35 cellular contexts compared by ENCODE assay signal in the genomic region with DNA sequence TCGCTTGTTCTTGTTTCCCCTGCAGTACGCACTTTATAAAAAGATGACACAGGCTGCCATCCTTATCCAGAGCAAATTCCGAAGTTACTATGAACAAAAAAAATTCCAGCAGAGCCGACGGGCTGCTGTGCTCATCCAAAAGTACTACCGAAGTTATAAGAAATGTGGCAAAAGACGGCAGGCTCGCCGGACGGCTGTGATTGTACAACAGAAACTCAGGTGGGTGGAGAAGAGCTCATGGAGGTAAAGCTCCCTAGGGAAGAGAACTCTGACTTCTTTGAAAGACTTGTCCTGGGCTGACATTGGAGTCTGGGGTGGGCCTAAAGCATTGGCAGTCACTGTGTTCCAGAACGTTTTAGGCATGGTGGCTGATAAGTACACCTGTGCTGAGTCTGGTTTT.
"Had no signal": no experiment of that assay in that cellular context is flagged by ENCODE, and none has a peak within 500 bp of the region (broad histone marks: within the 10 kb centered on the region; RNA-seq: fewer than 3 reads in every experiment).

No MANE protein-coding gene starts in this region.

- H3K27ac Mint-ChIP-seq: activated B cell treated with CpG ODN at 0.5 μM for 24 hours; activated CD4-positive, alpha-beta memory T cell treated with anti-CD3 and anti-CD28 coated beads for 36 hours; activated CD4-positive, alpha-beta T cell treated with anti-CD3 and anti-CD28 coated beads, Interleukin-2, amount 10 ng/mL, durations not matched to agents 24 days and 14 days; activated CD8-positive, alpha-beta T cell treated with anti-CD3 and anti-CD28 coated beads for 36 hours; activated naive CD4-positive, alpha-beta T cell treated with anti-CD3 and anti-CD28 coated beads, Interleukin-2, amount 10 ng/mL, durations not matched to agents 7 days and 5 days; activated naive CD4-positive, alpha-beta T cell treated with anti-CD3 and anti-CD28 coated beads, Interleukin-2, amount 50 U/mL, for 24 hours; activated naive CD8-positive, alpha-beta T cell; activated naive CD8-positive, alpha-beta T cell treated with anti-CD3 and anti-CD28 coated beads, Interleukin-2, amount 10 ng/mL, durations not matched to agents 7 days and 5 days; activated naive CD8-positive, alpha-beta T cell treated with anti-CD3 and anti-CD28 coated beads, Interleukin-2, amount 50 U/mL, for 24 hours; activated T-helper 2 cell treated with anti-CD3 and anti-CD28 coated beads, Interferon-gamma antibody, Interleukin-2, Interleukin-4, amounts not matched to agents 10 μg/mL and 5 μg/mL and 100 μg/mL, durations not matched to agents 14 hours and 24 hours and 36 hours; T-helper 2 cell treated with Interferon-gamma antibody and Interleukin-4, amounts not matched to agents 5 μg/mL and 100 μg/mL, for 36 hours had no signal

- H3K27me3 ChIP-seq: ascending aorta, cardiac muscle cell had no signal

- H3K36me3 Mint-ChIP-seq: activated CD4-positive, alpha-beta memory T cell treated with anti-CD3 and anti-CD28 coated beads for 36 hours; activated naive CD4-positive, alpha-beta T cell treated with anti-CD3 and anti-CD28 coated beads, Interleukin-2, amount 10 ng/mL, durations not matched to agents 7 days and 5 days; activated naive CD4-positive, alpha-beta T cell treated with anti-CD3 and anti-CD28 coated beads, Interleukin-2, amount 50 U/mL, for 24 hours; activated naive CD8-positive, alpha-beta T cell; activated naive CD8-positive, alpha-beta T cell treated with anti-CD3 and anti-CD28 coated beads, Interleukin-2, amount 10 ng/mL, durations not matched to agents 7 days and 5 days had no signal

- H3K27me3 Mint-ChIP-seq: activated B cell treated with CpG ODN at 0.5 μM for 24 hours, brain had no signal

- H3K9me3 ChIP-seq: ascending aorta had no signal

- ATAC-seq: activated CD8-positive, alpha-beta T cell treated with anti-CD3 and anti-CD28 coated beads for 36 hours; activated naive CD8-positive, alpha-beta T cell treated with anti-CD3 and anti-CD28 coated beads, Interleukin-2, amount 50 U/mL, for 24 hours; activated T-cell treated with anti-CD3 and anti-CD28 coated beads, Interleukin-2, amount 50 U/mL, for 4 hours had no signal

- H3K27ac ChIP-seq: ascending aorta, cardiac muscle cell, VCaP had no signal

- H3K4me3 Mint-ChIP-seq: activated B cell treated with CpG ODN at 0.5 μM for 24 hours; activated CD4-positive, alpha-beta memory T cell treated with anti-CD3 and anti-CD28 coated beads for 36 hours; activated CD4-positive, alpha-beta T cell treated with anti-CD3 and anti-CD28 coated beads, Interleukin-2, amount 10 ng/mL, durations not matched to agents 24 days and 14 days; activated CD8-positive, alpha-beta T cell treated with anti-CD3 and anti-CD28 coated beads for 36 hours; activated naive CD4-positive, alpha-beta T cell treated with anti-CD3 and anti-CD28 coated beads, Interleukin-2, amount 10 ng/mL, durations not matched to agents 7 days and 5 days; activated naive CD4-positive, alpha-beta T cell treated with anti-CD3 and anti-CD28 coated beads, Interleukin-2, amount 50 U/mL, for 24 hours; activated naive CD8-positive, alpha-beta T cell; activated naive CD8-positive, alpha-beta T cell treated with anti-CD3 and anti-CD28 coated beads, Interleukin-2, amount 10 ng/mL, durations not matched to agents 7 days and 5 days; activated naive CD8-positive, alpha-beta T cell treated with anti-CD3 and anti-CD28 coated beads, Interleukin-2, amount 50 U/mL, for 24 hours; activated T-cell treated with anti-CD3 and anti-CD28 coated beads, Interleukin-2, amount 50 U/mL, for 4 hours; brain; central memory CD8-positive, alpha-beta T cell; T-helper 2 cell treated with Interferon-gamma antibody and Interleukin-4, amounts not matched to agents 5 μg/mL and 100 μg/mL, for 36 hours had no signal

- H3K9me3 Mint-ChIP-seq: activated B cell treated with CpG ODN at 0.5 μM for 24 hours; activated CD4-positive, alpha-beta memory T cell treated with anti-CD3 and anti-CD28 coated beads for 36 hours; activated CD4-positive, alpha-beta T cell treated with anti-CD3 and anti-CD28 coated beads, Interleukin-2, amount 10 ng/mL, durations not matched to agents 24 days and 14 days; activated CD8-positive, alpha-beta T cell treated with anti-CD3 and anti-CD28 coated beads for 36 hours; activated naive CD4-positive, alpha-beta T cell treated with anti-CD3 and anti-CD28 coated beads, Interleukin-2, amount 10 ng/mL, durations not matched to agents 7 days and 5 days; activated naive CD4-positive, alpha-beta T cell treated with anti-CD3 and anti-CD28 coated beads, Interleukin-2, amount 50 U/mL, for 24 hours; activated naive CD8-positive, alpha-beta T cell treated with anti-CD3 and anti-CD28 coated beads, Interleukin-2, amount 10 ng/mL, durations not matched to agents 7 days and 5 days; activated naive CD8-positive, alpha-beta T cell treated with anti-CD3 and anti-CD28 coated beads, Interleukin-2, amount 50 U/mL, for 24 hours; activated T-cell treated with anti-CD3 and anti-CD28 coated beads, Interleukin-2, amount 50 U/mL, for 4 hours; activated T-helper 2 cell treated with anti-CD3 and anti-CD28 coated beads, Interferon-gamma antibody, Interleukin-2, Interleukin-4, amounts not matched to agents 10 μg/mL and 5 μg/mL and 100 μg/mL, durations not matched to agents 14 hours and 24 hours and 36 hours; brain; central memory CD8-positive, alpha-beta T cell; T-helper 2 cell treated with Interferon-gamma antibody and Interleukin-4, amounts not matched to agents 5 μg/mL and 100 μg/mL, for 36 hours had no signal

- FAIRE-seq: bronchial epithelial cell, TTC549 had no signal

- H3K4me3 ChIP-seq: ascending aorta, cardiac muscle cell had no signal

- H3K36me3 ChIP-seq: ascending aorta, cardiac muscle cell had no signal

- DNase-seq: activated B cell treated with CpG ODN at 0.5 μM for 24 hours; activated CD4-positive, alpha-beta memory T cell treated with anti-CD3 and anti-CD28 coated beads for 36 hours; activated CD4-positive, alpha-beta T cell treated with anti-CD3 and anti-CD28 coated beads for 4 hours; activated CD4-positive, alpha-beta T cell treated with anti-CD3 and anti-CD28 coated beads, Interleukin-2, amount 10 ng/mL, durations not matched to agents 24 days and 14 days; activated CD4-positive, alpha-beta T cell treated with anti-CD3 and anti-CD28 coated beads, Interleukin-2, amount 50 U/mL, for 1 hour; activated CD4-positive, alpha-beta T cell treated with anti-CD3 and anti-CD28 coated beads, Interleukin-2, amount 50 U/mL, for 4 hours; activated CD4-positive, CD25-positive, alpha-beta regulatory T cell treated with anti-CD3 and anti-CD28 coated beads, Interleukin-2, amount 50 U/mL, for 72 hours; activated CD8-positive, alpha-beta memory T cell treated with anti-CD3 and anti-CD28 coated beads, Interleukin-2, amount 50 U/mL, for 4 hours; activated CD8-positive, alpha-beta T cell treated with anti-CD3 and anti-CD28 coated beads for 36 hours; activated effector memory CD4-positive, alpha-beta T cell treated with Interleukin-2 at 50 U/mL for 16 hours; activated gamma-delta T cell; activated naive CD4-positive, alpha-beta T cell treated with anti-CD3 and anti-CD28 coated beads, Interleukin-2, amount 10 ng/mL, durations not matched to agents 7 days and 5 days; activated naive CD4-positive, alpha-beta T cell treated with Interleukin-2 at 50 U/mL for 16 hours; activated naive CD8-positive, alpha-beta T cell treated with anti-CD3 and anti-CD28 coated beads, Interleukin-2, amount 10 ng/mL, durations not matched to agents 7 days and 5 days; activated naive CD8-positive, alpha-beta T cell treated with anti-CD3 and anti-CD28 coated beads, Interleukin-2, amount 50 U/mL, for 24 hours; activated T-cell treated with anti-CD3 and anti-CD28 coated beads for 4 hours; activated T-cell treated with anti-CD3 and anti-CD28 coated beads, Interleukin-2, amount 50 U/mL, for 1 hour; activated T-cell treated with anti-CD3 and anti-CD28 coated beads, Interleukin-2, amount 50 U/mL, for 4 hours; amygdala; anterior cingulate cortex; caudate nucleus; cerebellar nuclear complex; T-helper 2 cell; T-helper 9 cell had no signal
